In genomic region chr2:136770384-136770783, GRCh38 we compare ENCODE assay signal across 29 cellular contexts. TPM values are rescaled to one million over a fixed set of nuclear protein-coding genes. Genes with fewer than 3 reads are reported as not detected.
"Had no signal": no experiment of that assay in that cellular context is flagged by ENCODE, and none has a peak within 500 bp of the region (broad histone marks: within the 10 kb centered on the region; RNA-seq: fewer than 3 reads in every experiment).

No MANE protein-coding gene starts in this region.

- H3K9me3 ChIP-seq: gastrocnemius medialis, heart left ventricle, ovary, psoas muscle, spleen, testis, tibial artery, upper lobe of left lung had no signal

- H3K27ac Mint-ChIP-seq: memory B cell; natural killer cell; stimulated activated memory B cell treated with anti-CD40 and anti-IgM and Interleukin-4, amounts not matched to agents 10 μg/mL and 1 μg/mL and 100 μg/mL, for 72 hours had no signal

- H3K27ac ChIP-seq: dorsolateral prefrontal cortex, epithelial cell of prostate, gastrocnemius medialis, heart left ventricle, hepatocyte, ovary, psoas muscle, skin epidermis, spleen, testis, tibial artery, upper lobe of left lung had no signal

- H3K4me2 ChIP-seq: hepatocyte had no signal

- DNase-seq: dorsolateral prefrontal cortex; effector CD4-positive, alpha-beta T cell; foreskin fibroblast; gastrocnemius medialis; heart left ventricle; kidney; natural killer cell; occipital lobe; ovary; posterior cingulate gyrus; psoas muscle; right cardiac atrium; spleen; stimulated activated CD4-positive, alpha-beta T cell treated with anti-CD3 and anti-CD28 coated beads, Interleukin-4, amount 100 ng/mL, for 4 hours; stimulated activated naive CD8-positive, alpha-beta T cell treated with anti-CD3 and anti-CD28 coated beads, Interleukin-15, Interleukin-2, amounts not matched to agents 100 U/mL and 50 U/mL, for 24 hours; substantia nigra; testis; tibial artery; upper lobe of left lung had no signal

- H3K36me3 ChIP-seq: gastrocnemius medialis, heart left ventricle, ovary, spleen, tibial artery, upper lobe of left lung had no signal

- H3K36me3 Mint-ChIP-seq: memory B cell; stimulated activated memory B cell treated with anti-CD40 and anti-IgM and Interleukin-4, amounts not matched to agents 10 μg/mL and 1 μg/mL and 100 μg/mL, for 72 hours had no signal

- H3K27me3 ChIP-seq: ovary, testis had no signal

- H3K9me3 Mint-ChIP-seq: memory B cell; stimulated activated memory B cell treated with anti-CD40 and anti-IgM and Interleukin-4, amounts not matched to agents 10 μg/mL and 1 μg/mL and 100 μg/mL, for 72 hours had no signal

- H2AFZ ChIP-seq: hepatocyte had no signal

- H3K79me2 ChIP-seq: hepatocyte had no signal

- H3K4me3 Mint-ChIP-seq: memory B cell; natural killer cell; stimulated activated memory B cell treated with anti-CD40 and anti-IgM and Interleukin-4, amounts not matched to agents 10 μg/mL and 1 μg/mL and 100 μg/mL, for 72 hours had no signal

- ATAC-seq: esophagus mucosa; gastrocnemius medialis; heart left ventricle; left lobe of liver; natural killer cell; psoas muscle; right cardiac atrium; stimulated activated memory B cell treated with anti-CD40 and anti-IgM and Interleukin-4, amounts not matched to agents 10 μg/mL and 1 μg/mL and 100 μg/mL, for 72 hours; stimulated activated naive CD8-positive, alpha-beta T cell treated with anti-CD3 and anti-CD28 coated beads, Interleukin-15, Interleukin-2, amounts not matched to agents 100 U/mL and 50 U/mL, for 24 hours had no signal

- H3K4me1 ChIP-seq: gastrocnemius medialis, psoas muscle, testis had no signal

- H3K4me3 ChIP-seq: dorsolateral prefrontal cortex, gastrocnemius medialis, heart left ventricle, hepatocyte, lung, ovary, psoas muscle, skin epidermis, spleen, testis, tibial artery, upper lobe of left lung had no signal

- H3K4me1 Mint-ChIP-seq: memory B cell; natural killer cell; stimulated activated memory B cell treated with anti-CD40 and anti-IgM and Interleukin-4, amounts not matched to agents 10 μg/mL and 1 μg/mL and 100 μg/mL, for 72 hours had no signal

RNA-seq across cellular contexts. Expression of gene THSD7B, which starts 5.0 kb away (rescaled TPM):
- total RNA-seq: gastrocnemius medialis, glomerular endothelial cell, mononuclear cell, natural killer cell had no signal
